Comparison of ENCODE assay signal across 8 cellular contexts in genomic region chr1:13748610-13749505, GRCh38. TPM values are rescaled to one million over a fixed set of nuclear protein-coding genes. Genes with fewer than 3 reads are reported as not detected.
DNase-seq lines count a peak whose midpoint lies in the region; ATAC-seq and TF ChIP-seq lines count a peak whose summit lies in the region.

No MANE protein-coding gene starts in this region.

- H3K4me1 ChIP-seq in OCI-LY7 (ENCODE audit: insufficient read depth, low read length, poor library complexity, severe bottlenecking) (peaks cover 45% of the 10 kb centered on the region), mucosa of rectum (ENCODE audit: control insufficient read depth in 2 of 2, insufficient read depth in 2 of 2, low read length in 2 of 2) (peaks cover 13 to 19% of the 10 kb centered on the region in 2 donors)

- TF ChIP-seq CTCF in OCI-LY7 (conservative IDR thresholded peaks at IDR 0.05; ENCODE audit: low read length), result 0 out of 2 replicates have a peak, but pooled peaks have one; percentile 35
- TF ChIP-seq CTCF in epithelial cell of proximal tubule (conservative IDR thresholded peaks at IDR 0.05; ENCODE audit: low read depth, low read length), result no peak

- H3K36me3 ChIP-seq in OCI-LY7 (ENCODE audit: insufficient read depth, low read length) (peaks cover 54% of the 10 kb centered on the region), mucosa of rectum (ENCODE audit: control insufficient read depth in 2 of 2, insufficient read depth in 2 of 2, low read length in 2 of 2) (peaks cover 0 to 10% of the 10 kb centered on the region in 2 donors)

- peak overlapping the region; percentile 80 for H2AFZ ChIP-seq in OCI-LY7 (ENCODE audit: low read length)

- peaks cover 51% of the 10 kb centered on the region for H3K79me2 ChIP-seq in OCI-LY7 (ENCODE audit: insufficient read depth, low read depth, low read length)

- H3K4me3 ChIP-seq in OCI-LY7 (ENCODE audit: low read depth, low read length, poor library complexity, severe bottlenecking), result peak overlapping the region; percentile 96
- H3K4me3 ChIP-seq in epithelial cell of proximal tubule (ENCODE audit: low read depth, low read length), result peak overlapping the region; percentile 77
- H3K4me3 ChIP-seq in mucosa of rectum (ENCODE audit: low read length in 2 of 2), result peak overlapping the region; percentile 84 to 85

- H3K9me3 ChIP-seq in OCI-LY7 (ENCODE audit: low read length) (no peaks in the 10 kb centered on the region), mucosa of rectum (ENCODE audit: control insufficient read depth in 2 of 2, low read length in 2 of 2) (no peaks in the 10 kb centered on the region)

- H3K9ac ChIP-seq in mucosa of rectum (ENCODE audit: low read depth in 1 of 2, low read length in 2 of 2), result peak overlapping the region; percentile 79 to 86

- peaks cover 37 to 65% (median 55%) of the 10 kb centered on the region in 3 donors for H3K4me1 Mint-ChIP-seq in IgD-negative memory B cell

- CTCF ChIA-PET in OCI-LY7 (lab: Charles Lee; ENCODE audit: unreplicated experiment), result interaction anchor here (0.9 kb wide), 1 partner anchor 13 kb away, joined by 3 read pairs; no protein-coding TSS in a partner anchor

- peak; percentile 93 for DNase-seq in DMS153 treated with DMSO at 0.1 percent for 48 hours (lab: John Stamatoyannopoulos, UW; ENCODE audit: unreplicated experiment)
- DNase-seq in OCI-LY7 (ENCODE audit: low spot score), result peak; percentile 96
- peak; percentile 95 for DNase-seq in activated T-cell treated with anti-CD3 and anti-CD28 coated beads for 48 hours (ENCODE audit: low read depth)
- DNase-seq in epithelial cell of proximal tubule (ENCODE audit: low read depth), result peak; percentile 32
- peak; percentile 85 to 89 for DNase-seq in stimulated activated CD8-positive, alpha-beta memory T cell treated with anti-CD3 and anti-CD28 coated beads, Interleukin-4, amount 100 ng/mL, for 4 hours (ENCODE audit: low read depth in 2 of 2, low spot score in 1 of 2)

- H3K4me3 Mint-ChIP-seq in IgD-negative memory B cell, result peak overlapping the region; percentile 76 to 98 (median 91)

- no peaks in the 10 kb centered on the region for H3K27me3 Mint-ChIP-seq in IgD-negative memory B cell

- H3K9me3 Mint-ChIP-seq in IgD-negative memory B cell, result peaks cover 0 to 2% (median 0%) of the 10 kb centered on the region in 3 donors

- no peaks in the 10 kb centered on the region for H3K27me3 ChIP-seq in mucosa of rectum (ENCODE audit: control insufficient read depth in 2 of 2, insufficient read depth in 2 of 2, low read length in 2 of 2)

- peak overlapping the region; percentile 97 for H3K4me2 ChIP-seq in OCI-LY7 (ENCODE audit: low read length)

- H4K20me1 ChIP-seq in OCI-LY7 (ENCODE audit: insufficient read depth, low read length), result peaks cover 42% of the 10 kb centered on the region

- peak; percentile 70 for ATAC-seq in GM21576 (IDR thresholded peaks at IDR 0.05; ENCODE audit: unreplicated experiment)

- intact Hi-C loops in OCI-LY7 (cut with micrococcal nuclease; ENCODE audit: unreplicated experiment), result loop anchor here (1.0 kb wide), 1 partner anchor 18 kb away; no protein-coding TSS in a partner anchor

- H3K9me2 ChIP-seq in OCI-LY7 (ENCODE audit: insufficient read depth, low read length), result no peaks in the 10 kb centered on the region

- POLR2A ChIA-PET in OCI-LY7 (lab: Charles Lee), result interaction anchor here (0.6 to 3.6 kb wide), 10 partner anchors 14 to 70 kb away, joined by 3 to 35 read pairs (median 5); no protein-coding TSS in a partner anchor

- TSS peak; percentile 97 for BruUV-seq in OCI-LY7 (replicated peaks; lab: Mats Ljungman, UMichigan)

- H3K36me3 Mint-ChIP-seq in IgD-negative memory B cell, result peaks cover 6% of the 10 kb centered on the region

- H3K27ac ChIP-seq in OCI-LY7 (ENCODE audit: low read depth, low read length, poor library complexity, severe bottlenecking) (peak overlapping the region; percentile 65), mucosa of rectum (ENCODE audit: low read depth in 2 of 2, low read length in 2 of 2) (peak overlapping the region; percentile 91 to 95)

- peak overlapping the region; percentile 85 to 99 (median 97) for H3K27ac Mint-ChIP-seq in IgD-negative memory B cell

RNA-seq across cellular contexts. Expression of gene PRDM2, which starts 48.9 kb away (rescaled TPM):
- polyA plus RNA-seq in IgD-negative memory B cell, result 50.3 TPM
- total RNA-seq in OCI-LY7 (2014; rRNA removed; shearing (Covaris generic)), result 38.7 and 47.6 TPM in 2 replicates
- total RNA-seq in OCI-LY7 (2022) (98.2 and 109 TPM in 2 replicates), epithelial cell of proximal tubule (10.3 and 12.5 TPM in 2 replicates)

Comparison
In these comparisons a context has a peak if more than half of its experiments do, and no peak if none do; other contexts are left out.
1. Peak in every context shown above with its lines: DNase-seq, ATAC-seq, H3K4me3 ChIP-seq and H3K27ac ChIP-seq.
2. DNase-seq: peak in every context shown above with its lines; median percentile 96 in OCI-LY7; 95 in activated T-cell treated with anti-CD3 and anti-CD28 coated beads for 48 hours; 93 in DMS153 treated with DMSO at 0.1 percent for 48 hours; 87 in stimulated activated CD8-positive, alpha-beta memory T cell treated with anti-CD3 and anti-CD28 coated beads, Interleukin-4, amount 100 ng/mL, for 4 hours; 32 in epithelial cell of proximal tubule.